In the genomic region with DNA sequence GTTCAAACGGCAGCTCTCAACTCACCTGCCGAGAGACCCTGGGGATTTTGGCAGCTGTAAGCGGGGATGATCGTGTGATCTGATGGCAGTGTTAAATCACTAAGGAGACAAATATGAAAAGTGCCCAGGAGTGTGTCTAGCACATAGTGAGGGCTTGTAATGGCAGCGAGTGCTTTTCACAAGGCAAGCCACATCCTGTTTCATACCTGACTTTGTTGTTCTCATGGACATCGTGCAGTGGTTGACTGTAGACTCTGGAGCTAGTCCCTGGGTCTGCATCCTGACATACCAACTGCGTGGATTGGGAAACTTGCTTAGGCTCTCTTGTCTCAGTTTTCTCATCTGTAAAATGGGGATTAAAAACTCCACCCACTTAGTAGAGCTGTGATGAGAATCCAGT, we compare ENCODE assay signal across 25 cellular contexts.
"Had no signal": no experiment of that assay in that cellular context is flagged by ENCODE, and none has a peak within 500 bp of the region (broad histone marks: within the 10 kb centered on the region; RNA-seq: fewer than 3 reads in every experiment).

No MANE protein-coding gene starts in this region.

- DNase-seq: immature natural killer cell; kidney; left colon; left ventricle myocardium inferior; mesendoderm; naive thymus-derived CD4-positive, alpha-beta T cell; pancreas; retina; right cardiac atrium; sigmoid colon; small intestine; spleen; stimulated activated CD4-positive, alpha-beta T cell treated with anti-CD3 and anti-CD28 coated beads, Interleukin-4, amount 100 ng/mL, for 24 hours; stimulated activated naive CD4-positive, alpha-beta T cell; tibial artery; trophoblast cell; upper lobe of right lung had no signal

- H3K27ac Mint-ChIP-seq: immature natural killer cell; mesothelial cell of epicardium; natural killer cell treated with Interleukin-12 subunit alpha and Interleukin-12 subunit beta and Interleukin-15 and Interleukin-18, amount 100 ng/mL, for 72 hours; stimulated activated effector memory CD8-positive, alpha-beta T cell treated with anti-CD3 and anti-CD28 coated beads, Interleukin-12 subunit alpha, Interleukin-12 subunit beta, amount 100 ng/mL, for 72 hours; stimulated activated naive CD8-positive, alpha-beta T cell treated with anti-CD3 and anti-CD28 coated beads, Interleukin-15, Interleukin-2, amounts not matched to agents 100 ng/mL and 50 ng/mL, for 24 hours had no signal

- H3K27me3 Mint-ChIP-seq: naive thymus-derived CD4-positive, alpha-beta T cell; natural killer cell treated with Interleukin-12 subunit alpha and Interleukin-12 subunit beta and Interleukin-15 and Interleukin-18, amount 100 ng/mL, for 72 hours; stimulated activated naive CD8-positive, alpha-beta T cell treated with anti-CD3 and anti-CD28 coated beads, Interleukin-15, Interleukin-2, amounts not matched to agents 100 ng/mL and 50 ng/mL, for 24 hours had no signal

- ATAC-seq: left colon; naive thymus-derived CD4-positive, alpha-beta T cell; natural killer cell treated with Interleukin-12 subunit alpha and Interleukin-12 subunit beta and Interleukin-15 and Interleukin-18, amount 100 ng/mL, for 72 hours; pancreas; right cardiac atrium; stimulated activated effector memory CD8-positive, alpha-beta T cell treated with anti-CD3 and anti-CD28 coated beads, Interleukin-12 subunit alpha, Interleukin-12 subunit beta, amount 100 ng/mL, for 72 hours; upper lobe of right lung had no signal

- H3K4me3 Mint-ChIP-seq: immature natural killer cell; mesothelial cell of epicardium; natural killer cell treated with Interleukin-12 subunit alpha and Interleukin-12 subunit beta and Interleukin-15 and Interleukin-18, amount 100 ng/mL, for 72 hours; neural crest cell; stimulated activated effector memory CD8-positive, alpha-beta T cell treated with anti-CD3 and anti-CD28 coated beads, Interleukin-12 subunit alpha, Interleukin-12 subunit beta, amount 100 ng/mL, for 72 hours; stimulated activated naive CD8-positive, alpha-beta T cell treated with anti-CD3 and anti-CD28 coated beads, Interleukin-15, Interleukin-2, amounts not matched to agents 100 ng/mL and 50 ng/mL, for 24 hours had no signal

- H3K9me3 Mint-ChIP-seq: immature natural killer cell; mesothelial cell of epicardium; natural killer cell treated with Interleukin-12 subunit alpha and Interleukin-12 subunit beta and Interleukin-15 and Interleukin-18, amount 100 ng/mL, for 72 hours; neural crest cell had no signal

- H3K9me3 ChIP-seq: left ventricle myocardium inferior, pancreas, prostate gland, sigmoid colon, spleen, suprapubic skin, thoracic aorta, tibial artery, upper lobe of right lung had no signal

- H3K36me3 Mint-ChIP-seq: mesothelial cell of epicardium; natural killer cell treated with Interleukin-12 subunit alpha and Interleukin-12 subunit beta and Interleukin-15 and Interleukin-18, amount 100 ng/mL, for 72 hours; stimulated activated effector memory CD8-positive, alpha-beta T cell treated with anti-CD3 and anti-CD28 coated beads, Interleukin-12 subunit alpha, Interleukin-12 subunit beta, amount 100 ng/mL, for 72 hours had no signal

- H3K4me1 Mint-ChIP-seq: mesothelial cell of epicardium, neural crest cell had no signal

- H3K27ac ChIP-seq: left ventricle myocardium inferior, pancreas, prostate gland, sigmoid colon, spleen, suprapubic skin, thoracic aorta, tibial artery, upper lobe of right lung had no signal
